Comparison of ENCODE assay signal across 24 cellular contexts in genomic region chr3:14360123-14360881, GRCh38. TPM values are rescaled to one million over a fixed set of nuclear protein-coding genes. Genes with fewer than 3 reads are reported as not detected.
DNase-seq lines count a peak whose midpoint lies in the region; ATAC-seq and TF ChIP-seq lines count a peak whose summit lies in the region.
"Had no signal": no experiment of that assay in that cellular context is flagged by ENCODE, and none has a peak within 500 bp of the region (broad histone marks: within the 10 kb centered on the region; RNA-seq: fewer than 3 reads in every experiment).

No MANE protein-coding gene starts in this region.

- H3K27ac Mint-ChIP-seq in CD8-positive, alpha-beta T cell = no peak overlapping the region
- H3K27ac Mint-ChIP-seq: activated naive CD4-positive, alpha-beta T cell treated with anti-CD3 and anti-CD28 coated beads, Interleukin-2, amount 10 ng/mL, durations not matched to agents 7 days and 5 days; GM23338; natural killer cell had no signal

- no peak overlapping the region for H3K4me3 Mint-ChIP-seq in CD8-positive, alpha-beta T cell
- H3K4me3 Mint-ChIP-seq: activated naive CD4-positive, alpha-beta T cell treated with anti-CD3 and anti-CD28 coated beads, Interleukin-2, amount 10 ng/mL, durations not matched to agents 7 days and 5 days; activated T-cell treated with anti-CD3 and anti-CD28 coated beads, Interleukin-2, amount 50 U/mL, for 4 hours; GM23338; natural killer cell had no signal

- H3K27me3 ChIP-seq in brain microvascular endothelial cell (replicated peaks) (peaks cover 14% of the 10 kb centered on the region), lower lobe of right lung (ENCODE audit: low read depth) (no peaks in the 10 kb centered on the region), upper lobe of right lung (no peaks in the 10 kb centered on the region)
- H3K27me3 ChIP-seq in CD8-positive, alpha-beta T cell (ENCODE audit: insufficient read depth, low read length) = no peaks in the 10 kb centered on the region
- H3K27me3 ChIP-seq: upper lobe of left lung had no signal

- POLR2A ChIA-PET in CD8-positive, alpha-beta T cell (lab: Charles Lee) = no interaction called here

- H3K36me3 Mint-ChIP-seq in CD8-positive, alpha-beta T cell = no peaks in the 10 kb centered on the region
- H3K36me3 Mint-ChIP-seq: activated naive CD4-positive, alpha-beta T cell treated with anti-CD3 and anti-CD28 coated beads, Interleukin-2, amount 10 ng/mL, durations not matched to agents 7 days and 5 days; natural killer cell had no signal

- DNase-seq in left ventricle myocardium superior (peak; percentile 15), left cardiac atrium (no peak), brain microvascular endothelial cell (peak; percentile 60), lower lobe of right lung (no peak), upper lobe of right lung (no peak), GM13977 (ENCODE audit: low spot score) (no peak), head of caudate nucleus (no peak)
- no peak for DNase-seq in CD8-positive, alpha-beta T cell
- DNase-seq: activated CD4-positive, alpha-beta T cell treated with anti-CD3 and anti-CD28 coated beads for 48 hours; activated naive CD4-positive, alpha-beta T cell treated with anti-CD3 and anti-CD28 coated beads, Interleukin-2, amount 10 ng/mL, durations not matched to agents 7 days and 5 days; activated T-cell treated with anti-CD3 and anti-CD28 coated beads, Interleukin-2, amount 50 U/mL, for 4 hours; cerebellar nuclear complex; Kasumi-1; midbrain; natural killer cell; NCI-H1694 treated with DMSO at 0.1 percent for 48 hours; NCI-H2171; NCI-H524 treated with DMSO at 0.1 percent for 48 hours; T-helper 2 cell; upper lobe of left lung had no signal

- no peak overlapping the region for H3K27ac ChIP-seq in brain microvascular endothelial cell
- H3K27ac ChIP-seq in lower lobe of right lung = no peak overlapping the region
- no peak overlapping the region for H3K27ac ChIP-seq in upper lobe of right lung
- H3K27ac ChIP-seq in CD8-positive, alpha-beta T cell (ENCODE audit: low read depth, low read length) = no peak overlapping the region
- H3K27ac ChIP-seq: 22Rv1, SK-N-MC, upper lobe of left lung had no signal

- H3K36me3 ChIP-seq in brain microvascular endothelial cell (replicated peaks) (no peaks in the 10 kb centered on the region), lower lobe of right lung (no peaks in the 10 kb centered on the region), upper lobe of right lung (no peaks in the 10 kb centered on the region)
- no peaks in the 10 kb centered on the region for H3K36me3 ChIP-seq in CD8-positive, alpha-beta T cell (ENCODE audit: insufficient read depth, low read length)
- H3K36me3 ChIP-seq: upper lobe of left lung had no signal

- in situ Hi-C loops in brain microvascular endothelial cell (cut with HindIII; ENCODE audit: low pct_ligation_motif_present, low sequenced_read_pairs) = no loop called here
- in situ Hi-C loops in GM13977 (cut with MboI; ENCODE audit: low pct_unique_long_range_greater_than_20kb, low sequenced_read_pairs, unreplicated experiment) = no loop called here

- ATAC-seq in left ventricle myocardium superior (no peak), left cardiac atrium (no peak), lower lobe of right lung (peak; percentile 4 to 53), upper lobe of right lung (peak; percentile 24)
- ATAC-seq in CD8-positive, alpha-beta T cell = no peak
- ATAC-seq: activated T-cell treated with anti-CD3 and anti-CD28 coated beads, Interleukin-2, amount 50 U/mL, for 4 hours; GM23338; left lobe of liver; natural killer cell had no signal

- no peak for TF ChIP-seq CTCF in brain microvascular endothelial cell (IDR thresholded peaks at IDR 0.05; ENCODE audit: low read depth, low read length, missing control alignments)
- no peak for TF ChIP-seq CTCF in lower lobe of right lung (IDR thresholded peaks at IDR 0.05)
- no peak for TF ChIP-seq CTCF in upper lobe of right lung (IDR thresholded peaks at IDR 0.05)
- TF ChIP-seq CTCF in CD8-positive, alpha-beta T cell (IDR thresholded peaks at IDR 0.05) = no peak
- TF ChIP-seq CTCF in GM13977 (IDR thresholded peaks at IDR 0.05; ENCODE audit: extremely low read depth, insufficient read depth, missing control alignments) = no peak

- CTCF ChIA-PET in CD8-positive, alpha-beta T cell (lab: Charles Lee) = interaction anchor here (1.1 kb wide), 1 partner anchor 108 kb away, joined by 3 read pairs; no protein-coding TSS in a partner anchor

- H3K4me1 Mint-ChIP-seq in CD8-positive, alpha-beta T cell (ENCODE audit: low read depth) = no peaks in the 10 kb centered on the region
- H3K4me1 Mint-ChIP-seq: activated naive CD4-positive, alpha-beta T cell treated with anti-CD3 and anti-CD28 coated beads, Interleukin-2, amount 10 ng/mL, durations not matched to agents 7 days and 5 days; natural killer cell had no signal

- H3K27me3 Mint-ChIP-seq in CD8-positive, alpha-beta T cell (ENCODE audit: low read depth) = no peaks in the 10 kb centered on the region

- H3K9me3 ChIP-seq in lower lobe of right lung = no peaks in the 10 kb centered on the region
- H3K9me3 ChIP-seq in upper lobe of right lung = no peaks in the 10 kb centered on the region
- H3K9me3 ChIP-seq in CD8-positive, alpha-beta T cell (ENCODE audit: low read length) = no peaks in the 10 kb centered on the region
- H3K9me3 ChIP-seq: upper lobe of left lung had no signal

- H3K4me3 ChIP-seq in brain microvascular endothelial cell (ENCODE audit: low read depth, low read length) = no peak overlapping the region
- no peak overlapping the region for H3K4me3 ChIP-seq in lower lobe of right lung
- H3K4me3 ChIP-seq in upper lobe of right lung = no peak overlapping the region
- H3K4me3 ChIP-seq in CD8-positive, alpha-beta T cell (ENCODE audit: low read depth, low read length) = no peak overlapping the region
- H3K4me3 ChIP-seq: GM23338, SK-N-MC, upper lobe of left lung had no signal

- H3K9me3 Mint-ChIP-seq in CD8-positive, alpha-beta T cell = no peaks in the 10 kb centered on the region
- H3K9me3 Mint-ChIP-seq: activated naive CD4-positive, alpha-beta T cell treated with anti-CD3 and anti-CD28 coated beads, Interleukin-2, amount 10 ng/mL, durations not matched to agents 7 days and 5 days; activated T-cell treated with anti-CD3 and anti-CD28 coated beads, Interleukin-2, amount 50 U/mL, for 4 hours; GM23338; natural killer cell had no signal

- intact Hi-C loops in left ventricle myocardium superior (cut with micrococcal nuclease) = no loop called here
- intact Hi-C loops in left cardiac atrium (cut with DNase I) = no loop called here
- intact Hi-C loops in lower lobe of right lung (cut with DNase I) = no loop called here
- intact Hi-C loops in upper lobe of right lung (cut with DNase I) = no loop called here
- intact Hi-C loops in CD8-positive, alpha-beta T cell (cut with DNase I, micrococcal nuclease) = no loop called here
- intact Hi-C loops in head of caudate nucleus (cut with DNase I) = no loop called here

- H3K4me1 ChIP-seq in lower lobe of right lung (no peaks in the 10 kb centered on the region), upper lobe of right lung (peaks cover 12% of the 10 kb centered on the region)
- no peaks in the 10 kb centered on the region for H3K4me1 ChIP-seq in CD8-positive, alpha-beta T cell (ENCODE audit: insufficient read depth, low read length)

RNA-seq across cellular contexts. Expression of gene SLC6A6, which starts 42.1 kb away (rescaled TPM):
- total RNA-seq in left ventricle myocardium superior = 14.1 TPM
- 100 to 1,000 TPM in 1 of 2 donors, 10 to 100 TPM in 1; 24.4 to 180 TPM for total RNA-seq in left cardiac atrium
- 84.0 TPM for total RNA-seq in lower lobe of right lung
- 54.3 TPM for total RNA-seq in upper lobe of right lung
- 10 to 100 TPM; 25.8 to 30.9 TPM for total RNA-seq in CD8-positive, alpha-beta T cell

Comparison
In these comparisons a context has a peak if more than half of its experiments do, and no peak if none do; other contexts are left out.
1. DNase-seq: peak in left ventricle myocardium superior (single experiment) and brain microvascular endothelial cell (single experiment); none in left cardiac atrium (single experiment), lower lobe of right lung (single experiment), upper lobe of right lung (single experiment), CD8-positive, alpha-beta T cell (0 of 7), GM13977 (single experiment) and head of caudate nucleus (0 of 42).
2. ATAC-seq: peak in lower lobe of right lung (2 of 2) and upper lobe of right lung (single experiment); none in left ventricle myocardium superior (single experiment), left cardiac atrium (0 of 2) and CD8-positive, alpha-beta T cell (single experiment).